Comparison of ENCODE assay signal across 27 cellular contexts in the genomic region with DNA sequence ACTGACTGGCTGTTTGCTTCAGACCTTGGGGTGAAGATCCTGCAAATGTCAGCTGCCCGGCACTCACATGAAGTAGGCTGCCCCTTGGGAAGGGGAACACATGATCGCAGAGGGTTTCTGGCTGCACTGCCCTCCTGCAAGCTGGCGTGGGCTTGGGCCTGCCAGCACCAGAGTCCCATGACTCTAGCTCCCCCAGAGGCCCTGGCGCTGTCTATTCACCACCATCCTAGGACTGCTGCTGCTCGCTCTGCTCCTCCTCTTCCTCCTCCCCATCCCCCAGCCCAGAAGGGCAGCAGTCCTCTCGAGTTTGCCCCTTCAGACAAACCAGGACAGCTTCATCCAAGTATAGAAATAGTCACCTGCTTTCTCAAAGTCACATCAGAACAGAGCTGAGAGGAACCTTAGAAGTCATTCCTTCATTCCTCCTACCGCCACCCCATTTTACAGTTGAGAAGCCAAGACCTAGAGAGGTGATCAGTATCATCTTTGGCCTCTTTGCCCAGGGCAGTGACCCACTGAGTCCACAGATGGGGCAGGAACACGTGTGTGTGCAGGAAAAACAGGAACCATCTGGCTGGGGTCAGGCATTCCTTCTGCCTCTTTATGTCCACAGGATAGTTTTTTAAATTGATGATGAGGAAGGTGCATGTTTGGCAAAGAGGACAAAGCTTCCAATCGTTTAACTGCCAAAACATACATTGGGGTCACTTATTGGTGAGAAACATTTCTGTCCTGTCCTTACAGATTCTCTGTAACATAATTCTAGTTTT.
"Had no signal": no experiment of that assay in that cellular context is flagged by ENCODE, and none has a peak within 500 bp of the region (broad histone marks: within the 10 kb centered on the region; RNA-seq: fewer than 3 reads in every experiment).

No MANE protein-coding gene starts in this region.

- ATAC-seq: activated T-cell treated with anti-CD3 and anti-CD28 coated beads, Interleukin-2, amount 50 U/mL, for 72 hours; left ventricle myocardium superior; natural killer cell treated with Interleukin-12 subunit alpha and Interleukin-12 subunit beta and Interleukin-15 and Interleukin-18, amount 100 ng/mL, for 72 hours had no signal

- H3K4me3 ChIP-seq: breast epithelium, coronary artery, ovary, prostate gland, stomach, transverse colon, uterus had no signal

- H3K27me3 ChIP-seq: breast epithelium, foreskin keratinocyte, neutrophil, ovary, stomach, transverse colon, uterus had no signal

- H3K36me3 Mint-ChIP-seq: activated naive CD8-positive, alpha-beta T cell treated with anti-CD3 and anti-CD28 coated beads, Interleukin-2, amount 10 ng/mL, durations not matched to agents 7 days and 5 days; natural killer cell treated with Interleukin-12 subunit alpha and Interleukin-12 subunit beta and Interleukin-15 and Interleukin-18, amount 100 ng/mL, for 72 hours had no signal

- H3K9me3 Mint-ChIP-seq: activated CD4-positive, alpha-beta memory T cell treated with anti-CD3 and anti-CD28 coated beads, Interleukin-2, amount 10 ng/mL, durations not matched to agents 7 days and 5 days; activated CD4-positive, alpha-beta T cell treated with anti-CD3 and anti-CD28 coated beads, Interleukin-2, amount 10 ng/mL, durations not matched to agents 24 days and 14 days; activated naive CD4-positive, alpha-beta T cell treated with anti-CD3 and anti-CD28 coated beads for 36 hours; activated naive CD8-positive, alpha-beta T cell treated with anti-CD3 and anti-CD28 coated beads, Interleukin-2, amount 10 ng/mL, durations not matched to agents 7 days and 5 days; activated T-cell treated with anti-CD3 and anti-CD28 coated beads, Interleukin-2, amount 50 U/mL, for 72 hours; central memory CD8-positive, alpha-beta T cell; memory B cell; natural killer cell treated with Interleukin-12 subunit alpha and Interleukin-12 subunit beta and Interleukin-15 and Interleukin-18, amount 100 ng/mL, for 72 hours; T-helper 1 cell treated with Interleukin-12 subunit alpha and Interleukin-12 subunit beta and Interleukin-4 antibody, amounts not matched to agents 30 μg/mL and 1 μg/mL, for 36 hours had no signal

- FAIRE-seq: islet of Langerhans had no signal

- H3K27me3 Mint-ChIP-seq: activated CD4-positive, alpha-beta memory T cell treated with anti-CD3 and anti-CD28 coated beads, Interleukin-2, amount 10 ng/mL, durations not matched to agents 7 days and 5 days; activated CD4-positive, alpha-beta T cell treated with anti-CD3 and anti-CD28 coated beads, Interleukin-2, amount 10 ng/mL, durations not matched to agents 24 days and 14 days; central memory CD8-positive, alpha-beta T cell; natural killer cell treated with Interleukin-12 subunit alpha and Interleukin-12 subunit beta and Interleukin-15 and Interleukin-18, amount 100 ng/mL, for 72 hours had no signal

- H3K4me3 Mint-ChIP-seq: activated CD4-positive, alpha-beta memory T cell treated with anti-CD3 and anti-CD28 coated beads, Interleukin-2, amount 10 ng/mL, durations not matched to agents 7 days and 5 days; activated CD4-positive, alpha-beta T cell treated with anti-CD3 and anti-CD28 coated beads, Interleukin-2, amount 10 ng/mL, durations not matched to agents 24 days and 14 days; activated naive CD4-positive, alpha-beta T cell treated with anti-CD3 and anti-CD28 coated beads for 36 hours; activated naive CD8-positive, alpha-beta T cell treated with anti-CD3 and anti-CD28 coated beads, Interleukin-2, amount 10 ng/mL, durations not matched to agents 7 days and 5 days; activated T-cell treated with anti-CD3 and anti-CD28 coated beads, Interleukin-2, amount 50 U/mL, for 72 hours; central memory CD8-positive, alpha-beta T cell; memory B cell; natural killer cell treated with Interleukin-12 subunit alpha and Interleukin-12 subunit beta and Interleukin-15 and Interleukin-18, amount 100 ng/mL, for 72 hours; T-helper 1 cell treated with Interleukin-12 subunit alpha and Interleukin-12 subunit beta and Interleukin-4 antibody, amounts not matched to agents 30 μg/mL and 1 μg/mL, for 36 hours had no signal

- H3K4me1 ChIP-seq: breast epithelium, foreskin keratinocyte, prostate gland, uterus had no signal

- H3K27ac Mint-ChIP-seq: activated CD4-positive, alpha-beta memory T cell treated with anti-CD3 and anti-CD28 coated beads, Interleukin-2, amount 10 ng/mL, durations not matched to agents 7 days and 5 days; activated CD4-positive, alpha-beta T cell treated with anti-CD3 and anti-CD28 coated beads, Interleukin-2, amount 10 ng/mL, durations not matched to agents 24 days and 14 days; activated naive CD4-positive, alpha-beta T cell treated with anti-CD3 and anti-CD28 coated beads for 36 hours; activated naive CD8-positive, alpha-beta T cell treated with anti-CD3 and anti-CD28 coated beads, Interleukin-2, amount 10 ng/mL, durations not matched to agents 7 days and 5 days; activated T-cell treated with anti-CD3 and anti-CD28 coated beads, Interleukin-2, amount 50 U/mL, for 72 hours; memory B cell; natural killer cell treated with Interleukin-12 subunit alpha and Interleukin-12 subunit beta and Interleukin-15 and Interleukin-18, amount 100 ng/mL, for 72 hours; T-helper 1 cell treated with Interleukin-12 subunit alpha and Interleukin-12 subunit beta and Interleukin-4 antibody, amounts not matched to agents 30 μg/mL and 1 μg/mL, for 36 hours had no signal

- H3K36me3 ChIP-seq: breast epithelium, neutrophil, ovary, prostate gland, transverse colon, uterus had no signal

- H3K9me3 ChIP-seq: breast epithelium, neutrophil, ovary, prostate gland, stomach, transverse colon, uterus had no signal

- DNase-seq: activated CD4-positive, alpha-beta memory T cell treated with anti-CD3 and anti-CD28 coated beads, Interleukin-2, amount 10 ng/mL, durations not matched to agents 7 days and 5 days; activated CD4-positive, alpha-beta T cell treated with anti-CD3 and anti-CD28 coated beads, Interleukin-2, amount 10 ng/mL, durations not matched to agents 24 days and 14 days; activated CD4-positive, CD25-positive, alpha-beta regulatory T cell; activated effector memory CD4-positive, alpha-beta T cell treated with Interleukin-2 at 50 U/mL for 16 hours; activated naive CD4-positive, alpha-beta T cell treated with anti-CD3 and anti-CD28 coated beads for 36 hours; activated naive CD8-positive, alpha-beta T cell treated with anti-CD3 and anti-CD28 coated beads, Interleukin-2, amount 10 ng/mL, durations not matched to agents 7 days and 5 days; activated T-cell treated with anti-CD3 and anti-CD28 coated beads, Interleukin-2, amount 50 U/mL, for 72 hours; amniotic stem cell; erythroblast; hippocampal formation; left ventricle myocardium superior; ovary; stimulated activated CD4-positive, alpha-beta T cell treated with anti-CD3 and anti-CD28 coated beads, Interleukin-12 subunit alpha, Interleukin-12 subunit beta, amount 100 ng/mL, for 4 hours; stomach; T1000; transverse colon; uterus had no signal

- H3K27ac ChIP-seq: breast epithelium, coronary artery, foreskin keratinocyte, neutrophil, ovary, prostate gland, stomach, transverse colon, uterus had no signal
